16 cellular contexts compared by ENCODE assay signal in genomic region chr4:169275180-169275579, GRCh38. TPM values are rescaled to one million over a fixed set of nuclear protein-coding genes. Genes with fewer than 3 reads are reported as not detected.
DNase-seq lines count a peak whose midpoint lies in the region; ATAC-seq and TF ChIP-seq lines count a peak whose summit lies in the region.
"Had no signal": no experiment of that assay in that cellular context is flagged by ENCODE, and none has a peak within 500 bp of the region (broad histone marks: within the 10 kb centered on the region; RNA-seq: fewer than 3 reads in every experiment).

No MANE protein-coding gene starts in this region.

- H4K20me1 ChIP-seq in GM23338 (replicated peaks; ENCODE audit: insufficient read depth) (no peaks in the 10 kb centered on the region), H9 (ENCODE audit: control insufficient read depth, insufficient read depth, insufficient read length) (no peaks in the 10 kb centered on the region)

- H3K27ac Mint-ChIP-seq in GM23338 (no peak overlapping the region), H9 (no peak overlapping the region)
- no peak overlapping the region for H3K27ac Mint-ChIP-seq in activated T-cell treated with anti-CD3 and anti-CD28 coated beads, Interleukin-2, amount 50 U/mL, for 24 hours
- H3K27ac Mint-ChIP-seq: CD8-positive, alpha-beta memory T cell had no signal

- H3K4me1 Mint-ChIP-seq in GM23338 (peaks cover 20% of the 10 kb centered on the region), H9 (peaks cover 13 to 26% of the 10 kb centered on the region in 2 experiments)
- peaks cover 5% of the 10 kb centered on the region for H3K4me1 Mint-ChIP-seq in activated T-cell treated with anti-CD3 and anti-CD28 coated beads, Interleukin-2, amount 50 U/mL, for 24 hours (ENCODE audit: low read depth)

- H3K4me2 ChIP-seq in GM23338 = no peak overlapping the region
- H3K4me2 ChIP-seq in H9 (ENCODE audit: insufficient read depth, insufficient read length, low read length) = no peak overlapping the region

- H3K9me3 ChIP-seq in H9 (ENCODE audit: control insufficient read depth, low read depth, low read length) = no peaks in the 10 kb centered on the region
- H3K9me3 ChIP-seq: BE2C had no signal

- H3K27me3 Mint-ChIP-seq in GM23338 (ENCODE audit: insufficient read depth, low read depth, poor library complexity) (peaks cover 5% of the 10 kb centered on the region), H9 (ENCODE audit: low read depth) (peaks cover 7% of the 10 kb centered on the region; the same call in 1 of the 2 replicates)
- peaks cover 61% of the 10 kb centered on the region for H3K27me3 Mint-ChIP-seq in activated T-cell treated with anti-CD3 and anti-CD28 coated beads, Interleukin-2, amount 50 U/mL, for 24 hours

- H3K4me3 ChIP-seq in GM23338 = no peak overlapping the region
- no peak overlapping the region for H3K4me3 ChIP-seq in H7 (ENCODE audit: insufficient read depth, low read depth, low read length)
- no peak overlapping the region for H3K4me3 ChIP-seq in fibroblast of pulmonary artery (replicated peaks; ENCODE audit: low read depth, low read length)

- H3K18ac ChIP-seq in H9 (ENCODE audit: insufficient read length, low read depth, low read length) = no peak overlapping the region

- no peaks in the 10 kb centered on the region for H3K36me3 ChIP-seq in GM23338 (ENCODE audit: insufficient read depth)
- no peaks in the 10 kb centered on the region for H3K36me3 ChIP-seq in H7 (replicated peaks; ENCODE audit: control insufficient read depth, insufficient read depth, low read length)
- H3K36me3 ChIP-seq: BE2C had no signal

- H3K14ac ChIP-seq in H9 (ENCODE audit: insufficient read depth, low read length) = no peak overlapping the region

- H3K9me3 Mint-ChIP-seq in GM23338 (no peaks in the 10 kb centered on the region), H9 (no peaks in the 10 kb centered on the region)
- no peaks in the 10 kb centered on the region for H3K9me3 Mint-ChIP-seq in activated T-cell treated with anti-CD3 and anti-CD28 coated beads, Interleukin-2, amount 50 U/mL, for 24 hours

- H3K23ac ChIP-seq in H9 (ENCODE audit: insufficient read length, low read depth, low read length) = no peak overlapping the region

- TF ChIP-seq CTCF in GM23338 (conservative IDR thresholded peaks at IDR 0.05; ENCODE audit: low read depth in 2 of 2) (no peak), fibroblast of pulmonary artery (IDR thresholded peaks at IDR 0.05; ENCODE audit: low read length, missing control alignments) (no peak), H9 (conservative IDR thresholded peaks at IDR 0.05) (no peak)

- H3K4me3 Mint-ChIP-seq in GM23338 (no peak overlapping the region), H9 (no peak overlapping the region)
- H3K4me3 Mint-ChIP-seq in activated T-cell treated with anti-CD3 and anti-CD28 coated beads, Interleukin-2, amount 50 U/mL, for 24 hours = no peak overlapping the region
- H3K4me3 Mint-ChIP-seq: CD4-positive, CD25-positive, alpha-beta regulatory T cell had no signal

- no peak overlapping the region for H2BK5ac ChIP-seq in H9 (ENCODE audit: insufficient read length, low read length)

- no peak overlapping the region for H3K27ac ChIP-seq in GM23338 (ENCODE audit: low read depth)
- no peak overlapping the region for H3K27ac ChIP-seq in H9 (ENCODE audit: insufficient read length, low read depth, low read length)

- no peak overlapping the region for H2BK20ac ChIP-seq in H9 (ENCODE audit: low read depth, low read length, poor library complexity, severe bottlenecking)

- no peak overlapping the region for H3K9ac ChIP-seq in H9 (ENCODE audit: extremely low read depth, insufficient read length, low read length)

- no peak overlapping the region for H4K91ac ChIP-seq in H9 (ENCODE audit: insufficient read length, low read depth, low read length)

- H2BK12ac ChIP-seq in H9 (ENCODE audit: insufficient read length, low read depth, low read length) = no peak overlapping the region

- H2BK15ac ChIP-seq in H9 (ENCODE audit: low read depth, low read length) = no peak overlapping the region

- peaks cover 6% of the 10 kb centered on the region for H3K23me2 ChIP-seq in H9 (ENCODE audit: insufficient read length, low read depth, low read length, poor library complexity, severe bottlenecking)

- H3K79me2 ChIP-seq in GM23338 (replicated peaks; ENCODE audit: insufficient read depth) (no peaks in the 10 kb centered on the region), H9 (ENCODE audit: insufficient read depth, low read length) (no peaks in the 10 kb centered on the region)

- H2AK5ac ChIP-seq in H9 (ENCODE audit: insufficient read length, low read length) = no peak overlapping the region

- no peaks in the 10 kb centered on the region for H3K79me1 ChIP-seq in H9 (ENCODE audit: insufficient read depth, low read depth, low read length, poor library complexity, severe bottlenecking)

- no peak overlapping the region for H3T11ph ChIP-seq in H9 (ENCODE audit: low read length)

- no peak for ATAC-seq in GM23338

- H3K56ac ChIP-seq in H9 (ENCODE audit: insufficient read length, low read depth, low read length) = no peak overlapping the region

- no peak overlapping the region for H4K8ac ChIP-seq in H9 (replicated peaks; ENCODE audit: insufficient read length, low read depth, low read length)

- WGBS in H9 (ENCODE audit: extremely low coverage, insufficient read length, low lambda C conversion rate) = no CpG with 5 or more reads among the region's 2 CpGs

- H3K4ac ChIP-seq in H9 (ENCODE audit: low read depth, low read length) = no peak overlapping the region

- no peaks in the 10 kb centered on the region for H3K9me2 ChIP-seq in GM23338 (ENCODE audit: insufficient read depth)

- H2BK120ac ChIP-seq in H9 (ENCODE audit: low read depth, low read length, poor library complexity, severe bottlenecking) = no peak overlapping the region

- H3K27me3 ChIP-seq in GM23338 (ENCODE audit: insufficient read depth) (peaks cover 4% of the 10 kb centered on the region), H7 (ENCODE audit: control insufficient read depth, insufficient read depth, low read length) (peaks cover 3% of the 10 kb centered on the region; the same call in 1 of the 2 replicates), H9 (ENCODE audit: insufficient read depth, low read length) (no peaks in the 10 kb centered on the region)
- H3K27me3 ChIP-seq: BE2C had no signal

- H3K4me1 ChIP-seq in GM23338 (ENCODE audit: insufficient read depth) = peaks cover 12% of the 10 kb centered on the region
- H3K4me1 ChIP-seq in H9 (ENCODE audit: insufficient read depth, low read length) = no peaks in the 10 kb centered on the region

- no peak overlapping the region for H4K5ac ChIP-seq in H9 (ENCODE audit: insufficient read length, low read depth, low read length)

- H3F3A ChIP-seq in GM23338 (replicated peaks; ENCODE audit: low read depth) = peaks cover 5% of the 10 kb centered on the region; the same call in 1 of the 2 replicates

- H2AFZ ChIP-seq in GM23338 (peak overlapping the region; percentile 43; the same call in 1 of the 2 replicates), H9 (ENCODE audit: low read length) (no peak overlapping the region)

- H3K36me3 Mint-ChIP-seq in GM23338 (ENCODE audit: low read depth) (no peaks in the 10 kb centered on the region), H9 (ENCODE audit: insufficient read depth in 1 of 3, low read depth in 3 of 3) (no peaks in the 10 kb centered on the region; a peak in 1 of 7 replicates)
- H3K36me3 Mint-ChIP-seq in activated T-cell treated with anti-CD3 and anti-CD28 coated beads, Interleukin-2, amount 50 U/mL, for 24 hours (ENCODE audit: low read depth) = no peaks in the 10 kb centered on the region
- H3K36me3 Mint-ChIP-seq: CD4-positive, CD25-positive, alpha-beta regulatory T cell; CD8-positive, alpha-beta memory T cell had no signal

- DNase-seq in GM23338 (ENCODE audit: low spot score) (no peak), H7 (peak; percentile 44), OCI-M1 (lab: John Stamatoyannopoulos, UW) (peak; percentile 69), fibroblast of pulmonary artery (ENCODE audit: low read depth) (peak; percentile 31), NCI-H69 (lab: John Stamatoyannopoulos, UW) (no peak), H9 (no peak)
- DNase-seq in activated T-cell treated with anti-CD3 and anti-CD28 coated beads, Interleukin-2, amount 50 U/mL, for 24 hours = no peak
- DNase-seq: ACHN; BE2C; C1 segment of cervical spinal cord; CD4-positive, CD25-positive, alpha-beta regulatory T cell; CD8-positive, alpha-beta memory T cell; COR-L47; DMS79; GDM1; HCEC 1CT had no signal

TF ChIP-seq in GM23338, 12 proteins besides CTCF, POLR2A, EP300 and RAD21:
- TF ChIP-seq REST (IDR thresholded peaks at IDR 0.05; ENCODE audit: unreplicated experiment) (no peak), CREB1 (CRISPR knock-in tag; IDR thresholded peaks at IDR 0.05; ENCODE audit: low read depth) (peak; percentile 74; the same call in 1 of the 2 replicates)

RNA-seq across cellular contexts. Expression of gene SH3RF1, which starts 4.4 kb away (rescaled TPM):
- total RNA-seq in GM23338 (2014; rRNA removed; shearing (Covaris generic)) = 12.4 and 22.9 TPM in 2 replicates
- polyA plus RNA-seq in GM23338 (2016; fragmentation: Nextera tagmentation; extraction: Ambion mirVana) = 6.2 and 7.8 TPM in 2 replicates
- 4.2 and 4.6 TPM in 2 replicates for total RNA-seq in H7 (2014; rRNA removed; shearing (Covaris generic))
- total RNA-seq in H9 (2021) = 14.9 and 15.3 TPM in 2 replicates
- polyA plus RNA-seq: CD4-positive, CD25-positive, alpha-beta regulatory T cell; CD8-positive, alpha-beta memory T cell had no signal

Comparison
In these comparisons a context has a peak if more than half of its experiments do, and no peak if none do; other contexts are left out.
1. DNase-seq: peak in H7 (single experiment), OCI-M1 (single experiment) and fibroblast of pulmonary artery (single experiment); none in GM23338 (single experiment), NCI-H69 (single experiment), H9 (single experiment) and activated T-cell treated with anti-CD3 and anti-CD28 coated beads, Interleukin-2, amount 50 U/mL, for 24 hours (single experiment).